16 cellular contexts compared by ENCODE assay signal in the genomic region with DNA sequence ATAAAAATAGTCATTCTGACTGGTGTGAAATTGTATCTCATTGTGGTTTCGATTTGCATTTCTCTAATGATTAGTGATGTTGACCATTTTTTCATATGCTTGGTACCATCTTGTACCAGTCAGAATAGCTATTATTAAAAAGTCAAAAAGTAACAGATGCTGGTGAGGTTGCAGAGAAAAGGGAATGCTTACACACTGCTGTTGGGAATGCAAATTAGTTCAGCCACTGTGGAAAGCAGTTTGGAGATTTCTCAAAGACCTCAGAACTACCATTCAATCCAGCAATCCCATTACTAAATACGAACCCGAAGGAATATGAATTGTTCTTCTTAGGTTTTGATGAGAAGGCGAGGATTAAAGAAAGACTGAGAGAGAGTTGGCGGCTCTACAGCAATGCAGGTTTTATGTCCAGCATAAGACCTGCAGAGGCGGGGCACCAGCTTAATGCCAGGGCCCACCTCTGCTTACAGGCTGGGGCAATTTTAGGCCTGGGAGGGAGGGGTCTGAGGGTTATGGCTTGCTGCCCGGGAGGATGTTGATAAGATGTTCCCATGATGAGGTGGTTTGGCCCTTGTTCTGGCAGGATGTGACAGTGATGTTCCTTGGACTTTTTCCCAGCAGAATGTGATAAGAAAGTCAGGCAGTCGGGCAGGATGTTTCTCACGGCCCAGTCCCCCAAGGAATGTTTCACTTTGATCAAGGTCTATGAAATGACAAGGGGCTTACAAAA.
DNase-seq lines count a peak whose midpoint lies in the region; ATAC-seq and TF ChIP-seq lines count a peak whose summit lies in the region.
"Had no signal": no experiment of that assay in that cellular context is flagged by ENCODE, and none has a peak within 500 bp of the region (broad histone marks: within the 10 kb centered on the region; RNA-seq: fewer than 3 reads in every experiment).

No MANE protein-coding gene starts in this region.

- intact Hi-C loops in gastrocnemius medialis (cut with DNase I; ENCODE audit: low total_unique reads), result no loop called here

- TF ChIP-seq POLR2A in gastrocnemius medialis (IDR thresholded peaks at IDR 0.05), result no peak

- no peaks in the 10 kb centered on the region for H3K36me3 ChIP-seq in right atrium auricular region
- no peaks in the 10 kb centered on the region for H3K36me3 ChIP-seq in gastrocnemius medialis

- H3K27me3 ChIP-seq in right atrium auricular region, result no peaks in the 10 kb centered on the region
- H3K27me3 ChIP-seq in gastrocnemius medialis, result no peaks in the 10 kb centered on the region
- H3K27me3 ChIP-seq: tibial nerve had no signal

- no peak for TF ChIP-seq CTCF in cardiac fibroblast (IDR thresholded peaks at IDR 0.05; ENCODE audit: low read depth, low read length)
- no peak for TF ChIP-seq CTCF in right atrium auricular region (IDR thresholded peaks at IDR 0.05)
- no peak for TF ChIP-seq CTCF in gastrocnemius medialis (IDR thresholded peaks at IDR 0.05 in 4 of 5, conservative IDR thresholded peaks at IDR 0.05 in 1 of 5)

- ATAC-seq in gastrocnemius medialis, result peak; percentile 41 to 73
- no peak for ATAC-seq in HG03196 (IDR thresholded peaks at IDR 0.05; ENCODE audit: unreplicated experiment)

- peak in 53 of 76 experiments; percentile 1 to 70 (median 30) for DNase-seq in HUDEP-2 (lab: John Stamatoyannopoulos, UW; ENCODE audit: unreplicated experiment in 76 of 76)
- DNase-seq in cardiac fibroblast (ENCODE audit: low read depth in 2 of 2), result peak; percentile 64 to 98
- DNase-seq in right atrium auricular region (ENCODE audit: low spot score), result peak; percentile 82
- peak in 1 of 2 donors; percentile 9 for DNase-seq in gastrocnemius medialis
- no peak for DNase-seq in NCI-H1436 treated with DMSO at 0.1 percent for 48 hours (lab: John Stamatoyannopoulos, UW)
- no peak for DNase-seq in T-helper 1 cell
- no peak for DNase-seq in C1 segment of cervical spinal cord (lab: John Stamatoyannopoulos, UW)
- DNase-seq: activated CD4-positive, alpha-beta T cell treated with anti-CD3 and anti-CD28 coated beads for 4 hours; naive B cell; NCI-H1930; NCI-H748 treated with DMSO at 0.1 percent for 48 hours; retina; stimulated activated CD4-positive, alpha-beta T cell treated with anti-CD3 and anti-CD28 coated beads, Interleukin-2, amount 100 ng/mL, for 48 hours; stimulated activated CD8-positive, alpha-beta memory T cell treated with anti-CD3 and anti-CD28 coated beads, Interleukin-4, amount 100 ng/mL, for 48 hours had no signal

- in situ Hi-C loops in gastrocnemius medialis (cut with MboI; ENCODE audit: low sequenced_read_pairs in 4 of 4), result no loop called here

- H3K27ac ChIP-seq in right atrium auricular region (peak overlapping the region; percentile 77 to 83), gastrocnemius medialis (peak overlapping the region in 3 of 4 donors; percentile 28 to 67 (median 58))
- H3K27ac ChIP-seq: tibial nerve had no signal

- H3K4me1 ChIP-seq in right atrium auricular region, result peaks cover 0 to 8% of the 10 kb centered on the region in 2 donors
- H3K4me1 ChIP-seq in gastrocnemius medialis, result no peaks in the 10 kb centered on the region
- H3K4me1 ChIP-seq: tibial nerve had no signal

- H3K4me3 ChIP-seq in cardiac fibroblast (replicated peaks in 1 of 2; ENCODE audit: low read depth in 2 of 2, low read length in 2 of 2) (no peak overlapping the region), right atrium auricular region (no peak overlapping the region), gastrocnemius medialis (no peak overlapping the region)
- H3K4me3 ChIP-seq: tibial nerve had no signal

- peaks cover 0 to 27% of the 10 kb centered on the region in 2 donors for H3K9me3 ChIP-seq in right atrium auricular region
- no peaks in the 10 kb centered on the region for H3K9me3 ChIP-seq in gastrocnemius medialis

Comparison
In these comparisons a context has a peak if more than half of its experiments do, and no peak if none do; other contexts are left out.
1. DNase-seq: peak in HUDEP-2 (53 of 76), cardiac fibroblast (2 of 2) and right atrium auricular region (single experiment); none in NCI-H1436 treated with DMSO at 0.1 percent for 48 hours (single experiment), T-helper 1 cell (0 of 5) and C1 segment of cervical spinal cord (0 of 14).